In the genomic region with DNA sequence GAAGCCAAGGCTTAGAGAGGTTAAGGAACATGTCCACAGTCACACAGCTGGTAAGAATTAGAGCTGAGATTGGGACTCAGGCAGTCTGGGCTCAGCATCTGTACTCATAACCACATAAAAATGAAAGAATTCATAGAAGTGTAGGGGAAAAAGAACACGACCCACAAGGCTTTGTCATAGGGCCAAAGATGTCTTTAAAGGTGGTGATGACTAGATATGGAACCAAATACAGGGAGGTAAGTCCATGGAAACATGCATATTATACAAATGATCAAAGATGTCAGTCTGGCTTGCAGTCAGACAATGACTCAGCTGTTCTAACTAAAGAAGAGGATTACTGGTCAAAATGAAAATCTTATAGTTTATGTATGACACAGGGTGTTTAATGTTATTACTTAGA, we compare ENCODE assay signal across 13 cellular contexts. TPM values are rescaled to one million over a fixed set of nuclear protein-coding genes. Genes with fewer than 3 reads are reported as not detected.
A peak's percentile ranks its signal among the peaks of the same experiment; 100 is the strongest.
DNase-seq lines count a peak whose midpoint lies in the region; ATAC-seq and TF ChIP-seq lines count a peak whose summit lies in the region.
"Had no signal": no experiment of that assay in that cellular context is flagged by ENCODE, and none has a peak within 500 bp of the region (broad histone marks: within the 10 kb centered on the region; RNA-seq: fewer than 3 reads in every experiment).

No MANE protein-coding gene starts in this region.

- H3K36me3 ChIP-seq in GM23248 (ENCODE audit: low read depth) (no peaks in the 10 kb centered on the region), WERI-Rb-1 (no peaks in the 10 kb centered on the region)
- H3K36me3 ChIP-seq: lower lobe of right lung had no signal

- no peaks in the 10 kb centered on the region for H3K9me3 ChIP-seq in GM23248 (ENCODE audit: low read depth)
- no peaks in the 10 kb centered on the region for H3K9me3 ChIP-seq in WERI-Rb-1 (ENCODE audit: severe bottlenecking)
- H3K9me3 ChIP-seq: lower lobe of right lung had no signal

- no peak overlapping the region for H3K9ac ChIP-seq in GM23248

- H3K27me3 ChIP-seq in GM23248 (replicated peaks; ENCODE audit: insufficient read depth) (no peaks in the 10 kb centered on the region), WERI-Rb-1 (ENCODE audit: insufficient read depth, low read depth, severe bottlenecking) (no peaks in the 10 kb centered on the region)

- DNase-seq in AG04449 (ENCODE audit: low read depth, low spot score) = peak; percentile 36
- peak; percentile 83 for DNase-seq in GM23248
- DNase-seq in amniotic stem cell (lab: John Stamatoyannopoulos, UW) = peak; percentile 66
- DNase-seq in glomerular visceral epithelial cell (ENCODE audit: extremely low spot score) = peak; percentile 22
- no peak for DNase-seq in NCI-H2227 treated with DMSO at 0.1 percent for 48 hours (lab: John Stamatoyannopoulos, UW)
- DNase-seq in WERI-Rb-1 = no peak
- DNase-seq: activated CD8-positive, alpha-beta T cell treated with anti-CD3 and anti-CD28 coated beads for 36 hours; activated naive CD4-positive, alpha-beta T cell treated with Interleukin-2 at 50 U/mL for 16 hours; hypothalamus; lower lobe of right lung; NCI-H446 treated with DMSO at 0.1 percent for 48 hours had no signal

- peaks cover 17% of the 10 kb centered on the region for H3F3A ChIP-seq in GM23248 (ENCODE audit: insufficient read depth)

- 0% methylated on average over 1 of the region's 1 CpG for WGBS in GM23248 (ENCODE audit: low coverage in 1 of 2, low lambda C conversion rate in 2 of 2, missing lambda C conversion rate in 2 of 2), 2 experiments

- CTCF ChIA-PET in AG04449 (lab: Yijun Ruan, JAX) = no interaction called here

- H3K27ac ChIP-seq in GM23248 (peak overlapping the region; percentile 47), WERI-Rb-1 (no peak overlapping the region)
- H3K27ac ChIP-seq: lower lobe of right lung had no signal

- H3K79me2 ChIP-seq in GM23248 (ENCODE audit: insufficient read depth) = no peaks in the 10 kb centered on the region

- H3K4me3 ChIP-seq in AG04449 (ENCODE audit: low read depth, low read length) (no peak overlapping the region), GM23248 (0 out of 2 replicates have a peak overlapping the region, but pooled peaks have one; percentile 3), WERI-Rb-1 (ENCODE audit: low read depth, low read length) (no peak overlapping the region)
- H3K4me3 ChIP-seq: lower lobe of right lung had no signal

- no peaks in the 10 kb centered on the region for H3K9me2 ChIP-seq in GM23248 (ENCODE audit: insufficient read depth)

- peaks cover 23% of the 10 kb centered on the region for H3K4me1 ChIP-seq in GM23248 (ENCODE audit: insufficient read depth)
- H3K4me1 ChIP-seq: lower lobe of right lung had no signal

- TF ChIP-seq CTCF in AG04449 (IDR thresholded peaks at IDR 0.05; ENCODE audit: insufficient read depth, low read length, missing control alignments) (no peak), WERI-Rb-1 (IDR thresholded peaks at IDR 0.05; ENCODE audit: low read depth, low read length) (no peak)

- POLR2A ChIA-PET in AG04449 (lab: Yijun Ruan, JAX) = no interaction called here

- ATAC-seq in HG02970 (IDR thresholded peaks at IDR 0.05; ENCODE audit: low FRiP score, unreplicated experiment) (no peak), HG03342 (IDR thresholded peaks at IDR 0.05; ENCODE audit: unreplicated experiment) (no peak)
- ATAC-seq: activated CD8-positive, alpha-beta T cell treated with anti-CD3 and anti-CD28 coated beads for 36 hours; lower lobe of right lung had no signal

- H2AFZ ChIP-seq in GM23248 = no peak overlapping the region

- in situ Hi-C loops in GM23248 (cut with MboI) = no loop called here

- H4K20me1 ChIP-seq in GM23248 (ENCODE audit: insufficient read depth) = no peaks in the 10 kb centered on the region

- peak overlapping the region; percentile 15 for H3K4me2 ChIP-seq in GM23248 (ENCODE audit: unreplicated experiment)

RNA-seq across cellular contexts. Expression of gene SSPN, which starts 7.2 kb away (rescaled TPM):
- total RNA-seq in GM23248 (2014; rRNA removed; shearing (Covaris generic)) = 6.4 and 12.5 TPM in 2 replicates
- 22.0 and 24.2 TPM in 2 replicates for polyA plus RNA-seq in GM23248 (2016; fragmentation: Nextera tagmentation; extraction: Ambion mirVana)
- total RNA-seq: activated CD8-positive, alpha-beta T cell treated with anti-CD3 and anti-CD28 coated beads for 36 hours had no signal

Comparison
In these comparisons a context has a peak if more than half of its experiments do, and no peak if none do; other contexts are left out.
1. DNase-seq: peak in AG04449 (single experiment), GM23248 (single experiment), amniotic stem cell (single experiment) and glomerular visceral epithelial cell (single experiment); none in NCI-H2227 treated with DMSO at 0.1 percent for 48 hours (single experiment) and WERI-Rb-1 (single experiment).